Comparison of ENCODE assay signal across 1 cellular context in the genomic region with DNA sequence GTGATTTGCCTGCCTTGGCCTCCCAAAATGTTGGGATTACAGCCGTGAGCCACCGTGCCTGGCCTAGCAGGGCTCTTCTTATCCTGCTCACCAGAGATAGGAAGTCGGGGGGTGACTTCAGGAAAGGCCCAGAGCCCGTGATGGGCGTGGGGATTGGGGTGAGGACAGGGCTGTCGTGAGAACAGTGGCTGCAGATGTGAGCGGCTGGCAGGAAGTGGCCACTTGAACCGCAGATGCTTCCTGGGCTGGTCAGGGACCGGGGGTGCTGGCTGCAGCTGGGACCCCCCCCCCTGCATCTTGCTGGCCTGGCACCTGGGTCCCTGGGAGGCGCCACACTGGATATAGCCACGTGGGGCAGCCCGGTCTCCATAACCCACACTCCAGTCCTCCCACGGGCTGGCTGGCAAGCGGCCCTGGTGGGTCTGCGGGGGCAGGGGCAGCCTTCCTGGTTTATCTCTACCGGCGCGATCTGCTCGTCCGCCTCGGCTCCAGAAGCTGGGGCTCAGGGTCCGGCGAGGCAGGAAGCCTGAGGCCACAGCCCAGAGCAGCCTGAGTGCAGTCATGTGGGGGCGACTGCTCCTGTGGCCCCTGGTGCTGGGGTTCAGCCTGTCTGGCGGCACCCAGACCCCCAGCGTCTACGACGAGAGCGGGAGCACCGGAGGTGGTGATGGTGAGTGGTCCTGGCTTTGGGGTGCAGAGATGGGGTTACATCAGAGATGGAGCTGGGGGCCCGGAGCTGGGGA.
TF ChIP-seq lines count a peak whose summit lies in the region.

TSS of gene F2RL3 (plus strand) at position 371 of the 743 bp plus-strand sequence. CDS start at position 562, 191 bp downstream.

TF ChIP-seq in K562, 482 proteins besides CTCF, POLR2A, EP300 and RAD21 (continued from another document and continues in another):
- TF ChIP-seq, protein P1, sequence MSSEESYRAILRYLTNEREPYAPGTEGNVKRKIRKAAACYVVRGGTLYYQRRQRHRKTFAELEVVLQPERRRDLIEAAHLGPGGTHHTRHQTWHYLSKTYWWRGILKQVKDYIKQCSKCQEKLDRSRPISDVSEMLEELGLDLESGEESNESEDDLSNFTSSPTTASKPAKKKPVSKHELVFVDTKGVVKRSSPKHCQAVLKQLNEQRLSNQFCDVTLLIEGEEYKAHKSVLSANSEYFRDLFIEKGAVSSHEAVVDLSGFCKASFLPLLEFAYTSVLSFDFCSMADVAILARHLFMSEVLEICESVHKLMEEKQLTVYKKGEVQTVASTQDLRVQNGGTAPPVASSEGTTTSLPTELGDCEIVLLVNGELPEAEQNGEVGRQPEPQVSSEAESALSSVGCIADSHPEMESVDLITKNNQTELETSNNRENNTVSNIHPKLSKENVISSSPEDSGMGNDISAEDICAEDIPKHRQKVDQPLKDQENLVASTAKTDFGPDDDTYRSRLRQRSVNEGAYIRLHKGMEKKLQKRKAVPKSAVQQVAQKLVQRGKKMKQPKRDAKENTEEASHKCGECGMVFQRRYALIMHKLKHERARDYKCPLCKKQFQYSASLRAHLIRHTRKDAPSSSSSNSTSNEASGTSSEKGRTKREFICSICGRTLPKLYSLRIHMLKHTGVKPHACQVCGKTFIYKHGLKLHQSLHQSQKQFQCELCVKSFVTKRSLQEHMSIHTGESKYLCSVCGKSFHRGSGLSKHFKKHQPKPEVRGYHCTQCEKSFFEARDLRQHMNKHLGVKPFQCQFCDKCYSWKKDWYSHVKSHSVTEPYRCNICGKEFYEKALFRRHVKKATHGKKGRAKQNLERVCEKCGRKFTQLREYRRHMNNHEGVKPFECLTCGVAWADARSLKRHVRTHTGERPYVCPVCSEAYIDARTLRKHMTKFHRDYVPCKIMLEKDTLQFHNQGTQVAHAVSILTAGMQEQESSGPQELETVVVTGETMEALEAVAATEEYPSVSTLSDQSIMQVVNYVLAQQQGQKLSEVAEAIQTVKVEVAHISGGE (CRISPR knock-in tag; IDR thresholded peaks at IDR 0.05) = 0 out of 6 replicates have a peak, but pooled peaks of 1 of the 3 experiments have one; percentile 11
- TF ChIP-seq, protein P2, sequence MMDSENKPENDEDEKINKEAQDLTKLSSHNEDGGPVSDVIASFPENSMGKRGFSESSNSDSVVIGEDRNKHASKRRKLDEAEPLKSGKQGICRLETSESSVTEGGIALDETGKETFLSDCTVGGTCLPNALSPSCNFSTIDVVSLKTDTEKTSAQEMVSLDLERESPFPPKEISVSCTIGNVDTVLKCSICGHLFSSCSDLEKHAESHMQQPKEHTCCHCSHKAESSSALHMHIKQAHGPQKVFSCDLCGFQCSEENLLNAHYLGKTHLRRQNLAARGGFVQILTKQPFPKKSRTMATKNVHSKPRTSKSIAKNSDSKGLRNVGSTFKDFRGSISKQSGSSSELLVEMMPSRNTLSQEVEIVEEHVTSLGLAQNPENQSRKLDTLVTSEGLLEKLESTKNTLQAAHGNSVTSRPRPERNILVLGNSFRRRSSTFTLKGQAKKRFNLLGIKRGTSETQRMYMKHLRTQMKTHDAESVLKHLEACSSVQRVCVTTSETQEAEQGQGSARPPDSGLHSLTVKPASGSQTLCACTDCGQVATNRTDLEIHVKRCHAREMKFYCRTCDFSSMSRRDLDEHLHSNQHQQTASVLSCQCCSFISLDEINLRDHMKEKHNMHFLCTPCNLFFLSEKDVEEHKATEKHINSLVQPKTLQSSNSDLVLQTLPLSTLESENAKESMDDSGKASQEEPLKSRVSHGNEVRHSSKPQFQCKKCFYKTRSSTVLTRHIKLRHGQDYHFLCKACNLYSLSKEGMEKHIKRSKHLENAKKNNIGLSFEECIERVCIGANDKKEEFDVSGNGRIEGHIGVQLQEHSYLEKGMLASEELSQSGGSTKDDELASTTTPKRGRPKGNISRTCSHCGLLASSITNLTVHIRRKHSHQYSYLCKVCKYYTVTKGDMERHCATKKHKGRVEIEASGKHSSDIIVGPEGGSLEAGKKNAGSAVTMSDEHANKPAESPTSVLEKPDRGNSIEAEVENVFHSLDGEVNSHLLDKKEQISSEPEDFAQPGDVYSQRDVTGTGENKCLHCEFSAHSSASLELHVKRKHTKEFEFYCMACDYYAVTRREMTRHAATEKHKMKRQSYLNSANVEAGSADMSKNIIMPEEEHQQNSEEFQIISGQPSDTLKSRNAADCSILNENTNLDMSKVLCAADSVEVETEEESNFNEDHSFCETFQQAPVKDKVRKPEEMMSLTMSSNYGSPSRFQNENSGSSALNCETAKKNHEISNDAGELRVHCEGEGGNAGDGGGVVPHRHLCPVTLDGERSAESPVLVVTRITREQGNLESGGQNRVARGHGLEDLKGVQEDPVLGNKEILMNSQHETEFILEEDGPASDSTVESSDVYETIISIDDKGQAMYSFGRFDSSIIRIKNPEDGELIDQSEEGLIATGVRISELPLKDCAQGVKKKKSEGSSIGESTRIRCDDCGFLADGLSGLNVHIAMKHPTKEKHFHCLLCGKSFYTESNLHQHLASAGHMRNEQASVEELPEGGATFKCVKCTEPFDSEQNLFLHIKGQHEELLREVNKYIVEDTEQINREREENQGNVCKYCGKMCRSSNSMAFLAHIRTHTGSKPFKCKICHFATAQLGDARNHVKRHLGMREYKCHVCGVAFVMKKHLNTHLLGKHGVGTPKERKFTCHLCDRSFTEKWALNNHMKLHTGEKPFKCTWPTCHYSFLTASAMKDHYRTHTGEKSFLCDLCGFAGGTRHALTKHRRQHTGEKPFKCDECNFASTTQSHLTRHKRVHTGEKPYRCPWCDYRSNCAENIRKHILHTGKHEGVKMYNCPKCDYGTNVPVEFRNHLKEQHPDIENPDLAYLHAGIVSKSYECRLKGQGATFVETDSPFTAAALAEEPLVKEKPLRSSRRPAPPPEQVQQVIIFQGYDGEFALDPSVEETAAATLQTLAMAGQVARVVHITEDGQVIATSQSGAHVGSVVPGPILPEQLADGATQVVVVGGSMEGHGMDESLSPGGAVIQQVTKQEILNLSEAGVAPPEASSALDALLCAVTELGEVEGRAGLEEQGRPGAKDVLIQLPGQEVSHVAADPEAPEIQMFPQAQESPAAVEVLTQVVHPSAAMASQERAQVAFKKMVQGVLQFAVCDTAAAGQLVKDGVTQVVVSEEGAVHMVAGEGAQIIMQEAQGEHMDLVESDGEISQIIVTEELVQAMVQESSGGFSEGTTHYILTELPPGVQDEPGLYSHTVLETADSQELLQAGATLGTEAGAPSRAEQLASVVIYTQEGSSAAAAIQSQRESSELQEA (IDR thresholded peaks at IDR 0.05; ENCODE audit: low read depth) = no peak
- TF ChIP-seq FOXA1 (IDR thresholded peaks at IDR 0.05; ENCODE audit: borderline replicate concordance) (no peak), GABPA (tag; conservative IDR thresholded peaks at IDR 0.05; ENCODE audit: low read depth) (peak; percentile 69), ADNP (tag; IDR thresholded peaks at IDR 0.05) (no peak), MTF1 (CRISPR knock-in tag; IDR thresholded peaks at IDR 0.05; ENCODE audit: borderline replicate concordance) (no peak), ELF1 (tag; IDR thresholded peaks at IDR 0.05) (peak; percentile 78), TAF1 (IDR thresholded peaks at IDR 0.05; ENCODE audit: control insufficient read depth, extremely low read depth, insufficient read depth, low read length, severe bottlenecking) (peak; percentile 55), STAT5A (IDR thresholded peaks at IDR 0.05; ENCODE audit: borderline replicate concordance, low read length) (no peak), PHF21A (IDR thresholded peaks at IDR 0.05; ENCODE audit: borderline replicate concordance, low read depth) (no peak), TCF7 (IDR thresholded peaks at IDR 0.05; ENCODE audit: borderline replicate concordance) (no peak), MTA3 (IDR thresholded peaks at IDR 0.05; ENCODE audit: borderline replicate concordance) (peak; percentile 90), NUFIP1 (IDR thresholded peaks at IDR 0.05; ENCODE audit: partially characterized antibody) (no peak), ARID3B (CRISPR knock-in tag; IDR thresholded peaks at IDR 0.05; ENCODE audit: borderline replicate concordance) (no peak), ZNF175 (CRISPR knock-in tag; IDR thresholded peaks at IDR 0.05; ENCODE audit: low read depth) (peak; percentile 30), YBX1 (IDR thresholded peaks at IDR 0.05) (no peak), MLLT1 (IDR thresholded peaks at IDR 0.05) (no peak), SNRNP70 (optimal IDR thresholded peaks at IDR 0.05; ENCODE audit: low read depth, low read length) (no peak), NR1H2 (CRISPR knock-in tag; IDR thresholded peaks at IDR 0.05) (no peak), HMGN3 (IDR thresholded peaks at IDR 0.05; ENCODE audit: borderline replicate concordance, extremely low read depth, insufficient read length, low read depth, low read length) (no peak), ELK3 (CRISPR knock-in tag; IDR thresholded peaks at IDR 0.05) (no peak), EP400 (IDR thresholded peaks at IDR 0.05) (peak; percentile 83), ZNF551 (CRISPR knock-in tag; IDR thresholded peaks at IDR 0.05) (no peak), ZKSCAN1 (IDR thresholded peaks at IDR 0.05; ENCODE audit: low read depth, low read length) (peak; percentile 14; the same call in 1 of the 2 replicates), JUN (IDR thresholded peaks at IDR 0.05; ENCODE audit: borderline replicate concordance, low read depth, low read length) (0 out of 2 replicates have a peak, but pooled peaks have one; percentile 2), JUN (CRISPR knock-in tag; IDR thresholded peaks at IDR 0.05; ENCODE audit: borderline replicate concordance) (no peak), ZFPM2 (CRISPR knock-in tag; IDR thresholded peaks at IDR 0.05) (no peak), FIP1L1 (IDR thresholded peaks at IDR 0.05; ENCODE audit: low read depth, low read length, poor library complexity, severe bottlenecking) (peak; percentile 26), RBM14 (IDR thresholded peaks at IDR 0.05; ENCODE audit: borderline replicate concordance, insufficient read depth, low read depth, low read length) (no peak), TRIM28 (IDR thresholded peaks at IDR 0.05) (no peak), BMI1 (IDR thresholded peaks at IDR 0.05; ENCODE audit: low read length) (no peak), BDP1 (IDR thresholded peaks at IDR 0.05; ENCODE audit: insufficient read depth, insufficient read length) (no peak), RBM15 (IDR thresholded peaks at IDR 0.05; ENCODE audit: insufficient read depth, low read length) (no peak), XRCC4 (IDR thresholded peaks at IDR 0.05; ENCODE audit: extremely low read depth, insufficient read depth, insufficient read length) (no peak), TARDBP (IDR thresholded peaks at IDR 0.05) (no peak; the same call in 1 of the 2 replicates), ZNF217 (CRISPR knock-in tag; IDR thresholded peaks at IDR 0.05) (no peak), FOXK2 (conservative IDR thresholded peaks at IDR 0.05 in 1 of 2, IDR thresholded peaks at IDR 0.05 in 1 of 2; ENCODE audit: low read depth in 2 of 2) (no peak), ARID2 (IDR thresholded peaks at IDR 0.05) (0 out of 2 replicates have a peak, but pooled peaks have one; percentile 9), RBBP5 (IDR thresholded peaks at IDR 0.05; ENCODE audit: borderline replicate concordance, insufficient read depth, low read length, poor library complexity, severe bottlenecking) (peak; percentile 18), ZC3H4 (CRISPR knock-in tag; IDR thresholded peaks at IDR 0.05; ENCODE audit: borderline replicate concordance) (no peak), SIX5 (IDR thresholded peaks at IDR 0.05; ENCODE audit: borderline replicate concordance in 1 of 2, insufficient read depth in 1 of 2, low read depth in 1 of 2, low read length in 2 of 2) (no peak), MCM5 (IDR thresholded peaks at IDR 0.05; ENCODE audit: low read depth) (no peak), ZNF41 (CRISPR knock-in tag; conservative IDR thresholded peaks at IDR 0.05) (no peak)
- TF ChIP-seq, protein P3, sequence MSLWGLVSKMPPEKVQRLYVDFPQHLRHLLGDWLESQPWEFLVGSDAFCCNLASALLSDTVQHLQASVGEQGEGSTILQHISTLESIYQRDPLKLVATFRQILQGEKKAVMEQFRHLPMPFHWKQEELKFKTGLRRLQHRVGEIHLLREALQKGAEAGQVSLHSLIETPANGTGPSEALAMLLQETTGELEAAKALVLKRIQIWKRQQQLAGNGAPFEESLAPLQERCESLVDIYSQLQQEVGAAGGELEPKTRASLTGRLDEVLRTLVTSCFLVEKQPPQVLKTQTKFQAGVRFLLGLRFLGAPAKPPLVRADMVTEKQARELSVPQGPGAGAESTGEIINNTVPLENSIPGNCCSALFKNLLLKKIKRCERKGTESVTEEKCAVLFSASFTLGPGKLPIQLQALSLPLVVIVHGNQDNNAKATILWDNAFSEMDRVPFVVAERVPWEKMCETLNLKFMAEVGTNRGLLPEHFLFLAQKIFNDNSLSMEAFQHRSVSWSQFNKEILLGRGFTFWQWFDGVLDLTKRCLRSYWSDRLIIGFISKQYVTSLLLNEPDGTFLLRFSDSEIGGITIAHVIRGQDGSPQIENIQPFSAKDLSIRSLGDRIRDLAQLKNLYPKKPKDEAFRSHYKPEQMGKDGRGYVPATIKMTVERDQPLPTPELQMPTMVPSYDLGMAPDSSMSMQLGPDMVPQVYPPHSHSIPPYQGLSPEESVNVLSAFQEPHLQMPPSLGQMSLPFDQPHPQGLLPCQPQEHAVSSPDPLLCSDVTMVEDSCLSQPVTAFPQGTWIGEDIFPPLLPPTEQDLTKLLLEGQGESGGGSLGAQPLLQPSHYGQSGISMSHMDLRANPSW (CRISPR knock-in tag; IDR thresholded peaks at IDR 0.05) = no peak
